1 cellular context compared by ENCODE assay signal in the genomic region with DNA sequence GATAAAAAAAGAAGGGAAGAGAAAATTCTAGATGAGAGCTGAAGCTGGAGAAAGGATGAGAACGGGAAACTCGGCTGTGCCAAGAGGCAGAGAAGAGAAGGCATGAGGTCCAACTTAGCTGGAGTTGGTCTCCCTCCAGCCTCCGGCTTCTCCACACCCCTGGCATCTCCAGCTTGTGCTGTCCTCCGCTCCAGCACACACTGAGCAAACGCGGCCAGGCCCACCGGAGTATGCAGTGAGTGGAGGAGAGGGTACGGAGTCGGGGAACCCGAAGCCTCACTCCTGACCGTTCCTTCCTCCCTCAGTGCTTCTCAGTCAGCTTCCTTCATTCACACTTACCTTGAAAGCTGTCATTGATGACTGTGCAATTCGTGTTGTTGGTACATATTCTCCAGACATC.
TF ChIP-seq lines count a peak whose summit lies in the region.

No MANE protein-coding gene starts in this region.

TF ChIP-seq in HepG2, 621 proteins besides CTCF, POLR2A, EP300 and RAD21:
- TF ChIP-seq MAFF (IDR thresholded peaks at IDR 0.05; ENCODE audit: low read depth, low read length), result 0 out of 2 replicates have a peak, but pooled peaks have one; percentile 27
- no peak for TF ChIP-seq PAWR (CRISPR knock-in tag; IDR thresholded peaks at IDR 0.05; ENCODE audit: borderline replicate concordance)
- TF ChIP-seq SRF (IDR thresholded peaks at IDR 0.05; ENCODE audit: low read depth, low read length), result no peak
- TF ChIP-seq MAFK (conservative IDR thresholded peaks at IDR 0.05 in 1 of 2, IDR thresholded peaks at IDR 0.05 in 1 of 2; ENCODE audit: low read length in 2 of 2), result peak; percentile 17 to 36; a peak in 1 of 4 replicates
- TF ChIP-seq PHF20 (CRISPR knock-in tag; IDR thresholded peaks at IDR 0.05), result no peak
- TF ChIP-seq ZNF703 (CRISPR knock-in tag; IDR thresholded peaks at IDR 0.05; ENCODE audit: borderline replicate concordance), result no peak
